Comparison of ENCODE assay signal across 14 cellular contexts in the genomic region with DNA sequence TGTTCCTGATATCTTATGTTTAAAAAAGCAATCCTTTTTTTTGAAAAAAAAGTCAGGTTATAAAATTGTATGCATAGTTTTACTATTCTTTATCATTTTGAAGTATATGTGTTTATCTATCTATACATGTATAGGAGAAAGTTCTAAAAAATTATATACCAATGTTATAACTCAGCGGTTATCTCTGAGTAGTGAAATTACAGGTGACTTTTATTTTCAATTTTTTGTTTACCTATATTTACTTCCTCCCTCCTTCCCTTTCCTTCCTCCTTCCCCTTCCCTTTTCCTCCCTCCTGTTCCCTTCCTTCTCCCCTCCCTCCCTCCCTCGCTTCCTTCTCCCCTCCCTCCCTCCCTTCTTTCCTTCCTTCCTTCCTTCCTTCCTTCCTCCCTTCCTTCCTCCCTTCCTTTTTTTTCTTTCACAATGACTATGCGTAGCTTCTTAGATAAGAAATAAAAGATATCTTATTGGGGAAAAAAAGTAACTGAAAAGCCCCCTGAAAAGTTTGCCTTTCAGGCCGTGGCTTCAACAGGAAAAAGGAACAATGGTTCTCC.
DNase-seq lines count a peak whose midpoint lies in the region; TF ChIP-seq lines count a peak whose summit lies in the region.
"Had no signal": no experiment of that assay in that cellular context is flagged by ENCODE, and none has a peak within 500 bp of the region (broad histone marks: within the 10 kb centered on the region; RNA-seq: fewer than 3 reads in every experiment).

No MANE protein-coding gene starts in this region.

- WGBS in thyroid gland, 2 donors, result 67 to 78% methylated on average over 4 of the region's 4 CpGs

- H3K36me3 Mint-ChIP-seq in neural crest cell (ENCODE audit: low read depth), result no peaks in the 10 kb centered on the region
- H3K36me3 Mint-ChIP-seq: CD4-positive, alpha-beta memory T cell had no signal

- H3K27me3 ChIP-seq in Loucy (ENCODE audit: insufficient read depth, low read length, poor library complexity, severe bottlenecking) (no peaks in the 10 kb centered on the region), dorsolateral prefrontal cortex (peaks cover 0 to 3% (median 0%) of the 10 kb centered on the region in 45 donors), thyroid gland (no peaks in the 10 kb centered on the region)
- H3K27me3 ChIP-seq in effector memory CD4-positive, alpha-beta T cell (replicated peaks; ENCODE audit: control insufficient read depth, insufficient read depth, low read length, poor library complexity, severe bottlenecking), result no peaks in the 10 kb centered on the region
- H3K27me3 ChIP-seq: left lung had no signal

- peaks cover 4% of the 10 kb centered on the region for H3K9me3 Mint-ChIP-seq in neural crest cell
- H3K9me3 Mint-ChIP-seq: activated CD4-positive, alpha-beta T cell treated with anti-CD3 and anti-CD28 coated beads, Interleukin-2, amount 10 ng/mL, durations not matched to agents 7 days and 5 days; CD4-positive, alpha-beta memory T cell had no signal

- H3K4me3 Mint-ChIP-seq in neural crest cell, result no peak overlapping the region
- H3K4me3 Mint-ChIP-seq: activated CD4-positive, alpha-beta T cell treated with anti-CD3 and anti-CD28 coated beads, Interleukin-2, amount 10 ng/mL, durations not matched to agents 7 days and 5 days; CD4-positive, alpha-beta memory T cell had no signal

- H3K4me1 ChIP-seq in Loucy (ENCODE audit: insufficient read depth, low read length, poor library complexity, severe bottlenecking) (no peaks in the 10 kb centered on the region), thyroid gland (peaks cover 14 to 38% of the 10 kb centered on the region in 2 donors)
- H3K4me1 ChIP-seq in effector memory CD4-positive, alpha-beta T cell (ENCODE audit: control insufficient read depth, insufficient read depth, low read length, poor library complexity, severe bottlenecking), result no peaks in the 10 kb centered on the region

- no peak for TF ChIP-seq POLR2A in thyroid gland (IDR thresholded peaks at IDR 0.05)

- no peak overlapping the region for H3K4me3 ChIP-seq in Loucy (ENCODE audit: low read length, poor library complexity, severe bottlenecking)
- peak overlapping the region in 33 of 59 donors; percentile 3 to 55 (median 38) for H3K4me3 ChIP-seq in dorsolateral prefrontal cortex
- no peak overlapping the region for H3K4me3 ChIP-seq in thyroid gland (replicated peaks in 1 of 3)
- no peak overlapping the region for H3K4me3 ChIP-seq in effector memory CD4-positive, alpha-beta T cell (ENCODE audit: insufficient read depth, low read depth, low read length, poor library complexity, severe bottlenecking)
- H3K4me3 ChIP-seq: left lung had no signal

- DNase-seq in dorsolateral prefrontal cortex (no peak), neural crest cell (ENCODE audit: low read depth, low spot score) (no peak), thyroid gland (no peak), NCI-H69 (lab: John Stamatoyannopoulos, UW) (no peak)
- DNase-seq in effector memory CD4-positive, alpha-beta T cell, result no peak
- DNase-seq in stimulated activated CD4-positive, alpha-beta T cell treated with anti-CD3 and anti-CD28 coated beads, Interleukin-4, amount 100 ng/mL, for 24 hours, result no peak
- DNase-seq: activated CD4-positive, alpha-beta T cell treated with anti-CD3 and anti-CD28 coated beads, Interleukin-2, amount 10 ng/mL, durations not matched to agents 7 days and 5 days; CD4-positive, alpha-beta memory T cell; hippocampal formation; Karpas-422; NCI-H1694 treated with DMSO at 0.1 percent for 48 hours; RPMI8226 had no signal

- no peaks in the 10 kb centered on the region for H3K27me3 Mint-ChIP-seq in neural crest cell (ENCODE audit: low read depth)
- H3K27me3 Mint-ChIP-seq: activated CD4-positive, alpha-beta T cell treated with anti-CD3 and anti-CD28 coated beads, Interleukin-2, amount 10 ng/mL, durations not matched to agents 7 days and 5 days had no signal

- H3K4me1 Mint-ChIP-seq in neural crest cell, result peaks cover 26% of the 10 kb centered on the region

- intact Hi-C loops in dorsolateral prefrontal cortex (cut with DNase I), result loop anchor here in 1 of 2 donors (10.0 kb wide), 1 partner anchor 761 kb away; no protein-coding TSS in a partner anchor
- intact Hi-C loops in thyroid gland (cut with DNase I), result loop anchor here (5.0 kb wide), 1 partner anchor 293 kb away; no protein-coding TSS in a partner anchor

- peak overlapping the region; percentile 93 for H3K27ac Mint-ChIP-seq in neural crest cell (ENCODE audit: unreplicated experiment)
- H3K27ac Mint-ChIP-seq: activated CD4-positive, alpha-beta T cell treated with anti-CD3 and anti-CD28 coated beads, Interleukin-2, amount 10 ng/mL, durations not matched to agents 7 days and 5 days had no signal

- no peaks in the 10 kb centered on the region for H3K36me3 ChIP-seq in Loucy (ENCODE audit: insufficient read depth, low read length)
- no peaks in the 10 kb centered on the region for H3K36me3 ChIP-seq in thyroid gland
- H3K36me3 ChIP-seq in effector memory CD4-positive, alpha-beta T cell (ENCODE audit: control insufficient read depth, insufficient read depth, low read length), result no peaks in the 10 kb centered on the region
- H3K36me3 ChIP-seq: left lung had no signal

- H3K4me2 ChIP-seq in Loucy (ENCODE audit: low read depth, low read length, poor library complexity, severe bottlenecking), result no peak overlapping the region

- H4K20me1 ChIP-seq in Loucy (ENCODE audit: insufficient read depth, low read length, poor library complexity, severe bottlenecking), result no peaks in the 10 kb centered on the region

- peak overlapping the region in 41 of 59 donors; percentile 0 to 87 (median 63) for H3K27ac ChIP-seq in dorsolateral prefrontal cortex
- H3K27ac ChIP-seq in thyroid gland, result peak overlapping the region; percentile 22 to 84 (median 84)
- no peak overlapping the region for H3K27ac ChIP-seq in effector memory CD4-positive, alpha-beta T cell (ENCODE audit: insufficient read depth, low read length, poor library complexity, severe bottlenecking)

- no peaks in the 10 kb centered on the region for H3F3A ChIP-seq in Loucy (ENCODE audit: low read depth)

- no peaks in the 10 kb centered on the region for H3K79me2 ChIP-seq in Loucy (ENCODE audit: insufficient read depth, low read length)

- TF ChIP-seq CTCF in Loucy (conservative IDR thresholded peaks at IDR 0.05; ENCODE audit: low read length) (no peak), dorsolateral prefrontal cortex (IDR thresholded peaks at IDR 0.05 in 54 of 56, conservative IDR thresholded peaks at IDR 0.05 in 2 of 56; ENCODE audit: low read depth in 1 of 56, partially characterized antibody in 56 of 56) (no peak), neural crest cell (conservative IDR thresholded peaks at IDR 0.05) (no peak), thyroid gland (IDR thresholded peaks at IDR 0.05) (no peak)

- no peaks in the 10 kb centered on the region for H3K9me3 ChIP-seq in Loucy (ENCODE audit: insufficient read depth, low read depth, low read length)
- no peaks in the 10 kb centered on the region for H3K9me3 ChIP-seq in thyroid gland
- no peaks in the 10 kb centered on the region for H3K9me3 ChIP-seq in effector memory CD4-positive, alpha-beta T cell (ENCODE audit: control insufficient read depth, low read length)
- H3K9me3 ChIP-seq: left lung had no signal

- no peak overlapping the region for H3K9ac ChIP-seq in Loucy (ENCODE audit: low read depth, low read length, poor library complexity, severe bottlenecking)

- peak overlapping the region; percentile 13; the same call in 1 of the 2 replicates for H2AFZ ChIP-seq in Loucy (ENCODE audit: low read length)

- no peaks in the 10 kb centered on the region for H3K9me2 ChIP-seq in Loucy (replicated peaks; ENCODE audit: low read depth, low read length)

Comparison
In these comparisons a context has a peak if more than half of its experiments do, and no peak if none do; other contexts are left out.
1. H3K4me3 ChIP-seq: peak in dorsolateral prefrontal cortex (33 of 59); none in Loucy (single experiment), thyroid gland (0 of 3) and effector memory CD4-positive, alpha-beta T cell (single experiment).